In genomic region chr20:54207743-54208491, GRCh38 we compare ENCODE assay signal across 1 cellular context.
TF ChIP-seq lines count a peak whose summit lies in the region.

PFDN4 (plus strand) TSS chr20:54208087; CDS start chr20:54208101, 14 bp downstream.

TF ChIP-seq in HepG2, 621 proteins besides CTCF, POLR2A, EP300 and RAD21 (continued from another document and continues in another):
- TF ChIP-seq ZNF609 (CRISPR knock-in tag; IDR thresholded peaks at IDR 0.05; ENCODE audit: borderline replicate concordance) (no peak), JUNB (CRISPR knock-in tag; IDR thresholded peaks at IDR 0.05; ENCODE audit: borderline replicate concordance) (0 out of 2 replicates have a peak, but pooled peaks have one; percentile 33), KDM3A (CRISPR knock-in tag; IDR thresholded peaks at IDR 0.05; ENCODE audit: low read depth) (peak; percentile 90), PATZ1 (CRISPR knock-in tag; IDR thresholded peaks at IDR 0.05) (peak; percentile 90), ZC3H13 (CRISPR knock-in tag; IDR thresholded peaks at IDR 0.05) (peak; percentile 80; the same call in 1 of the 2 replicates), ZNF12 (CRISPR knock-in tag; IDR thresholded peaks at IDR 0.05) (no peak; the same call in 1 of the 2 replicates), SNRNP70 (IDR thresholded peaks at IDR 0.05; ENCODE audit: low read depth, low read length) (no peak), NFATC3 (CRISPR knock-in tag; IDR thresholded peaks at IDR 0.05) (peak; percentile 82; the same call in 1 of the 2 replicates), PAF1 (CRISPR knock-in tag; IDR thresholded peaks at IDR 0.05) (no peak), ZNF296 (CRISPR knock-in tag; conservative IDR thresholded peaks at IDR 0.05) (no peak), SIX1 (CRISPR knock-in tag; IDR thresholded peaks at IDR 0.05; ENCODE audit: borderline replicate concordance) (peak; percentile 31; the same call in 1 of the 2 replicates), ELF4 (CRISPR knock-in tag; IDR thresholded peaks at IDR 0.05; ENCODE audit: borderline replicate concordance) (no peak; the same call in 1 of the 2 replicates), ZNF205 (CRISPR knock-in tag; IDR thresholded peaks at IDR 0.05) (peak; percentile 91), CEBPB (IDR thresholded peaks at IDR 0.05; ENCODE audit: borderline replicate concordance, low read depth, low read length) (no peak), THAP9 (CRISPR knock-in tag; IDR thresholded peaks at IDR 0.05; ENCODE audit: borderline replicate concordance) (peak; percentile 80; the same call in 1 of the 2 replicates), MAFK (conservative IDR thresholded peaks at IDR 0.05 in 1 of 2, IDR thresholded peaks at IDR 0.05 in 1 of 2; ENCODE audit: low read length in 2 of 2) (no peak), ZBTB42 (CRISPR knock-in tag; IDR thresholded peaks at IDR 0.05) (no peak; the same call in 1 of the 2 replicates), ZNF660 (CRISPR knock-in tag; IDR thresholded peaks at IDR 0.05; ENCODE audit: borderline replicate concordance, low read depth) (no peak), KLF12 (CRISPR knock-in tag; IDR thresholded peaks at IDR 0.05; ENCODE audit: borderline replicate concordance) (peak; percentile 96), NFYB (CRISPR knock-in tag; IDR thresholded peaks at IDR 0.05) (no peak; the same call in 1 of the 2 replicates), EHMT2 (IDR thresholded peaks at IDR 0.05; ENCODE audit: borderline replicate concordance, low read depth, low read length) (no peak), KMT2A (CRISPR knock-in tag; IDR thresholded peaks at IDR 0.05) (no peak; the same call in none of the 2 replicates), SATB2 (CRISPR knock-in tag; IDR thresholded peaks at IDR 0.05) (peak; percentile 66; the same call in 1 of the 2 replicates), ZNF383 (CRISPR knock-in tag; IDR thresholded peaks at IDR 0.05; ENCODE audit: borderline replicate concordance) (peak; percentile 28; the same call in 1 of the 2 replicates), ZSCAN21 (CRISPR knock-in tag; IDR thresholded peaks at IDR 0.05; ENCODE audit: borderline replicate concordance) (peak; percentile 80), HNRNPL (IDR thresholded peaks at IDR 0.05; ENCODE audit: low read depth, low read length) (0 out of 2 replicates have a peak, but pooled peaks have one; percentile 47), PCBP1 (IDR thresholded peaks at IDR 0.05; ENCODE audit: borderline replicate concordance, low read depth, low read length) (peak; percentile 97; the same call in 1 of the 2 replicates)
- TF ChIP-seq, protein P1, sequence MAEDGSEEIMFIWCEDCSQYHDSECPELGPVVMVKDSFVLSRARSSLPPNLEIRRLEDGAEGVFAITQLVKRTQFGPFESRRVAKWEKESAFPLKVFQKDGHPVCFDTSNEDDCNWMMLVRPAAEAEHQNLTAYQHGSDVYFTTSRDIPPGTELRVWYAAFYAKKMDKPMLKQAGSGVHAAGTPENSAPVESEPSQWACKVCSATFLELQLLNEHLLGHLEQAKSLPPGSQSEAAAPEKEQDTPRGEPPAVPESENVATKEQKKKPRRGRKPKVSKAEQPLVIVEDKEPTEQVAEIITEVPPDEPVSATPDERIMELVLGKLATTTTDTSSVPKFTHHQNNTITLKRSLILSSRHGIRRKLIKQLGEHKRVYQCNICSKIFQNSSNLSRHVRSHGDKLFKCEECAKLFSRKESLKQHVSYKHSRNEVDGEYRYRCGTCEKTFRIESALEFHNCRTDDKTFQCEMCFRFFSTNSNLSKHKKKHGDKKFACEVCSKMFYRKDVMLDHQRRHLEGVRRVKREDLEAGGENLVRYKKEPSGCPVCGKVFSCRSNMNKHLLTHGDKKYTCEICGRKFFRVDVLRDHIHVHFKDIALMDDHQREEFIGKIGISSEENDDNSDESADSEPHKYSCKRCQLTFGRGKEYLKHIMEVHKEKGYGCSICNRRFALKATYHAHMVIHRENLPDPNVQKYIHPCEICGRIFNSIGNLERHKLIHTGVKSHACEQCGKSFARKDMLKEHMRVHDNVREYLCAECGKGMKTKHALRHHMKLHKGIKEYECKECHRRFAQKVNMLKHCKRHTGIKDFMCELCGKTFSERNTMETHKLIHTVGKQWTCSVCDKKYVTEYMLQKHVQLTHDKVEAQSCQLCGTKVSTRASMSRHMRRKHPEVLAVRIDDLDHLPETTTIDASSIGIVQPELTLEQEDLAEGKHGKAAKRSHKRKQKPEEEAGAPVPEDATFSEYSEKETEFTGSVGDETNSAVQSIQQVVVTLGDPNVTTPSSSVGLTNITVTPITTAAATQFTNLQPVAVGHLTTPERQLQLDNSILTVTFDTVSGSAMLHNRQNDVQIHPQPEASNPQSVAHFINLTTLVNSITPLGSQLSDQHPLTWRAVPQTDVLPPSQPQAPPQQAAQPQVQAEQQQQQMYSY (CRISPR knock-in tag; IDR thresholded peaks at IDR 0.05) = peak; percentile 41; the same call in 1 of the 2 replicates
- TF ChIP-seq, protein P2, sequence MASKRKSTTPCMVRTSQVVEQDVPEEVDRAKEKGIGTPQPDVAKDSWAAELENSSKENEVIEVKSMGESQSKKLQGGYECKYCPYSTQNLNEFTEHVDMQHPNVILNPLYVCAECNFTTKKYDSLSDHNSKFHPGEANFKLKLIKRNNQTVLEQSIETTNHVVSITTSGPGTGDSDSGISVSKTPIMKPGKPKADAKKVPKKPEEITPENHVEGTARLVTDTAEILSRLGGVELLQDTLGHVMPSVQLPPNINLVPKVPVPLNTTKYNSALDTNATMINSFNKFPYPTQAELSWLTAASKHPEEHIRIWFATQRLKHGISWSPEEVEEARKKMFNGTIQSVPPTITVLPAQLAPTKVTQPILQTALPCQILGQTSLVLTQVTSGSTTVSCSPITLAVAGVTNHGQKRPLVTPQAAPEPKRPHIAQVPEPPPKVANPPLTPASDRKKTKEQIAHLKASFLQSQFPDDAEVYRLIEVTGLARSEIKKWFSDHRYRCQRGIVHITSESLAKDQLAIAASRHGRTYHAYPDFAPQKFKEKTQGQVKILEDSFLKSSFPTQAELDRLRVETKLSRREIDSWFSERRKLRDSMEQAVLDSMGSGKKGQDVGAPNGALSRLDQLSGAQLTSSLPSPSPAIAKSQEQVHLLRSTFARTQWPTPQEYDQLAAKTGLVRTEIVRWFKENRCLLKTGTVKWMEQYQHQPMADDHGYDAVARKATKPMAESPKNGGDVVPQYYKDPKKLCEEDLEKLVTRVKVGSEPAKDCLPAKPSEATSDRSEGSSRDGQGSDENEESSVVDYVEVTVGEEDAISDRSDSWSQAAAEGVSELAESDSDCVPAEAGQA (IDR thresholded peaks at IDR 0.05; ENCODE audit: low read depth) = peak; percentile 85
- TF ChIP-seq, protein P2 (CRISPR knock-in tag; IDR thresholded peaks at IDR 0.05; ENCODE audit: borderline replicate concordance) = peak; percentile 99
- TF ChIP-seq, protein P3, sequence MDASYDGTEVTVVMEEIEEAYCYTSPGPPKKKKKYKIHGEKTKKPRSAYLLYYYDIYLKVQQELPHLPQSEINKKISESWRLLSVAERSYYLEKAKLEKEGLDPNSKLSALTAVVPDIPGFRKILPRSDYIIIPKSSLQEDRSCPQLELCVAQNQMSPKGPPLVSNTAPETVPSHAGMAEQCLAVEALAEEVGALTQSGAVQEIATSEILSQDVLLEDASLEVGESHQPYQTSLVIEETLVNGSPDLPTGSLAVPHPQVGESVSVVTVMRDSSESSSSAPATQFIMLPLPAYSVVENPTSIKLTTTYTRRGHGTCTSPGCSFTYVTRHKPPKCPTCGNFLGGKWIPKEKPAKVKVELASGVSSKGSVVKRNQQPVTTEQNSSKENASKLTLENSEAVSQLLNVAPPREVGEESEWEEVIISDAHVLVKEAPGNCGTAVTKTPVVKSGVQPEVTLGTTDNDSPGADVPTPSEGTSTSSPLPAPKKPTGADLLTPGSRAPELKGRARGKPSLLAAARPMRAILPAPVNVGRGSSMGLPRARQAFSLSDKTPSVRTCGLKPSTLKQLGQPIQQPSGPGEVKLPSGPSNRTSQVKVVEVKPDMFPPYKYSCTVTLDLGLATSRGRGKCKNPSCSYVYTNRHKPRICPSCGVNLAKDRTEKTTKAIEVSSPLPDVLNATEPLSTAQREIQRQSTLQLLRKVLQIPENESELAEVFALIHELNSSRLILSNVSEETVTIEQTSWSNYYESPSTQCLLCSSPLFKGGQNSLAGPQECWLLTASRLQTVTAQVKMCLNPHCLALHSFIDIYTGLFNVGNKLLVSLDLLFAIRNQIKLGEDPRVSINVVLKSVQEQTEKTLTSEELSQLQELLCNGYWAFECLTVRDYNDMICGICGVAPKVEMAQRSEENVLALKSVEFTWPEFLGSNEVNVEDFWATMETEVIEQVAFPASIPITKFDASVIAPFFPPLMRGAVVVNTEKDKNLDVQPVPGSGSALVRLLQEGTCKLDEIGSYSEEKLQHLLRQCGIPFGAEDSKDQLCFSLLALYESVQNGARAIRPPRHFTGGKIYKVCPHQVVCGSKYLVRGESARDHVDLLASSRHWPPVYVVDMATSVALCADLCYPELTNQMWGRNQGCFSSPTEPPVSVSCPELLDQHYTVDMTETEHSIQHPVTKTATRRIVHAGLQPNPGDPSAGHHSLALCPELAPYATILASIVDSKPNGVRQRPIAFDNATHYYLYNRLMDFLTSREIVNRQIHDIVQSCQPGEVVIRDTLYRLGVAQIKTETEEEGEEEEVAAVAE (CRISPR knock-in tag; IDR thresholded peaks at IDR 0.05; ENCODE audit: borderline replicate concordance) = peak; percentile 87; the same call in 1 of the 2 replicates
